ENCODE assay signal across 20 cellular contexts in genomic region chr16:89583197-89583894, GRCh38. TPM values are rescaled to one million over a fixed set of nuclear protein-coding genes. Genes with fewer than 3 reads are reported as not detected.
DNase-seq lines count a peak whose midpoint lies in the region; ATAC-seq and TF ChIP-seq lines count a peak whose summit lies in the region.
"Had no signal": no experiment of that assay in that cellular context is flagged by ENCODE, and none has a peak within 500 bp of the region (broad histone marks: within the 10 kb centered on the region; RNA-seq: fewer than 3 reads in every experiment).

No MANE protein-coding gene starts in this region.

- H3K4me3 ChIP-seq in RWPE2 (ENCODE audit: severe bottlenecking): no peak overlapping the region
- no peak overlapping the region for H3K4me3 ChIP-seq in mesenchymal stem cell (ENCODE audit: insufficient read depth in 1 of 2, low read depth in 1 of 2, low read length in 2 of 2)
- H3K4me3 ChIP-seq: GM12878, GM23338 had no signal

- no peak overlapping the region for H3K9ac ChIP-seq in mesenchymal stem cell (ENCODE audit: low read length)

- no peak overlapping the region for H3K23ac ChIP-seq in mesenchymal stem cell (ENCODE audit: low read length in 2 of 2)

- no peak for TF ChIP-seq CTCF in RWPE2 (IDR thresholded peaks at IDR 0.05; ENCODE audit: poor library complexity, severe bottlenecking)

- H2BK5ac ChIP-seq in mesenchymal stem cell (ENCODE audit: low read depth, low read length, poor library complexity, severe bottlenecking): no peak overlapping the region

- H2AFZ ChIP-seq in mesenchymal stem cell (ENCODE audit: low read depth, low read length): no peak overlapping the region
- H2AFZ ChIP-seq: GM23338 had no signal

- no peak overlapping the region for H2BK120ac ChIP-seq in mesenchymal stem cell (ENCODE audit: low read depth, low read length)

- 94% methylated on average over 36 of the region's 36 CpGs for WGBS in mesenchymal stem cell

- peak overlapping the region; percentile 55 to 71 for H2BK12ac ChIP-seq in mesenchymal stem cell (ENCODE audit: low read length in 2 of 2)

- H3K27me3 ChIP-seq in RWPE2 (ENCODE audit: insufficient read depth, poor library complexity, severe bottlenecking): no peaks in the 10 kb centered on the region
- no peaks in the 10 kb centered on the region for H3K27me3 ChIP-seq in mesenchymal stem cell (ENCODE audit: control insufficient read depth in 1 of 2, insufficient read depth in 1 of 2, low read length in 2 of 2)

- peaks cover 2% of the 10 kb centered on the region for H3K79me1 ChIP-seq in mesenchymal stem cell (replicated peaks; ENCODE audit: low read length, poor library complexity, severe bottlenecking)

- H3K14ac ChIP-seq in mesenchymal stem cell (ENCODE audit: low read length in 2 of 2): no peak overlapping the region

- H3K18ac ChIP-seq in mesenchymal stem cell (ENCODE audit: low read depth in 1 of 2, low read length in 2 of 2): peak overlapping the region in 1 of 2 experiments; percentile 79

- ATAC-seq in Right ventricle myocardium inferior: peak; percentile 17
- no peak for ATAC-seq in left ventricle myocardium superior
- ATAC-seq in RWPE2 (ENCODE audit: low read depth): no peak
- ATAC-seq in activated CD4-positive, CD25-positive, alpha-beta regulatory T cell treated with anti-CD3 and anti-CD28 coated beads, Interleukin-2, amount 50 U/mL, for 24 hours: no peak
- no peak for ATAC-seq in GM19351 (IDR thresholded peaks at IDR 0.05; ENCODE audit: unreplicated experiment)
- ATAC-seq: GM12878 had no signal

- intact Hi-C loops in Right ventricle myocardium inferior (cut with DNase I): no loop called here
- intact Hi-C loops in left ventricle myocardium superior (cut with micrococcal nuclease): no loop called here

- H3K27ac ChIP-seq in RWPE2 (ENCODE audit: poor library complexity, severe bottlenecking): no peak overlapping the region
- no peak overlapping the region for H3K27ac ChIP-seq in mesenchymal stem cell (ENCODE audit: low read length, poor library complexity, severe bottlenecking)

- H3K4me1 ChIP-seq in RWPE2 (ENCODE audit: insufficient read depth, poor library complexity, severe bottlenecking) (peaks cover 18% of the 10 kb centered on the region), mesenchymal stem cell (ENCODE audit: control insufficient read depth, insufficient read depth, low read depth, low read length) (peaks cover 32% of the 10 kb centered on the region)

- no peak overlapping the region for H4K8ac ChIP-seq in mesenchymal stem cell (ENCODE audit: low read length)

- H3K4ac ChIP-seq in mesenchymal stem cell (ENCODE audit: low read depth in 1 of 2, low read length in 2 of 2): no peak overlapping the region

- DNase-seq in Right ventricle myocardium inferior (ENCODE audit: missing footprints) (peak; percentile 60), left ventricle myocardium superior (no peak), RWPE2 (ENCODE audit: low spot score) (peak; percentile 70), mesenchymal stem cell (no peak), NCI-H1105 (lab: John Stamatoyannopoulos, UW) (no peak), NCI-H1417 treated with DMSO at 0.1 percent for 48 hours (lab: John Stamatoyannopoulos, UW) (no peak)
- DNase-seq: DMS79 treated with DMSO at 0.1 percent for 48 hours, Karpas-422, MV-4-11, NCI-H1694 treated with DMSO at 0.1 percent for 48 hours, NCI-H2081 treated with DMSO at 0.1 percent for 48 hours, NCI-H2171 treated with DMSO at 0.1 percent for 48 hours, NCI-H446 treated with DMSO at 0.1 percent for 48 hours, NCI-H526 treated with DMSO at 0.1 percent for 48 hours, SHP77 had no signal

- no peaks in the 10 kb centered on the region for H3K9me3 ChIP-seq in RWPE2 (ENCODE audit: severe bottlenecking)
- H3K9me3 ChIP-seq in mesenchymal stem cell (ENCODE audit: control insufficient read depth, low read length): no peaks in the 10 kb centered on the region

- peak overlapping the region; percentile 4 for H2BK15ac ChIP-seq in mesenchymal stem cell (ENCODE audit: low read depth, poor library complexity, severe bottlenecking)

- H3K36me3 ChIP-seq in RWPE2 (ENCODE audit: low read depth): peaks cover 9% of the 10 kb centered on the region
- H3K36me3 ChIP-seq in mesenchymal stem cell (ENCODE audit: control insufficient read depth in 1 of 2, insufficient read depth in 2 of 2, low read depth in 1 of 2, low read length in 2 of 2): peaks cover 0 to 14% of the 10 kb centered on the region in 2 experiments

- H3K4me2 ChIP-seq in mesenchymal stem cell (ENCODE audit: low read length, poor library complexity, severe bottlenecking): no peak overlapping the region
- H3K4me2 ChIP-seq: GM23338 had no signal

- peak overlapping the region; percentile 98 for H4K91ac ChIP-seq in mesenchymal stem cell (ENCODE audit: low read length)

- H2AK5ac ChIP-seq in mesenchymal stem cell (ENCODE audit: low read length, severe bottlenecking): no peak overlapping the region

RNA-seq across cellular contexts. Expression of gene CPNE7, which starts 7.8 kb away (rescaled TPM):
- not detected for total RNA-seq in Right ventricle myocardium inferior
- total RNA-seq in left ventricle myocardium superior: not detected
- 5.6 TPM for polyA plus RNA-seq in mesenchymal stem cell (2013, experiment 1 of 2)
- polyA plus RNA-seq in mesenchymal stem cell (2013, experiment 2 of 2): 4.8 TPM
- polyA plus RNA-seq: CD14-positive monocyte had no signal

RNA-seq across cellular contexts. Expression of gene RPL13, which starts 22.9 kb away (rescaled TPM):
- total RNA-seq in Right ventricle myocardium inferior: 1,162 TPM
- 1,029 TPM for total RNA-seq in left ventricle myocardium superior
- 2,898 TPM for polyA plus RNA-seq in mesenchymal stem cell (2013, experiment 1 of 2)
- 2,946 TPM for polyA plus RNA-seq in mesenchymal stem cell (2013, experiment 2 of 2)

RNA-seq across cellular contexts. Expression of gene DPEP1, which starts 30.1 kb away (rescaled TPM):
- total RNA-seq in Right ventricle myocardium inferior (not detected), left ventricle myocardium superior (not detected)
- not detected for polyA plus RNA-seq in mesenchymal stem cell (2013, experiment 1 of 2)
- not detected for polyA plus RNA-seq in mesenchymal stem cell (2013, experiment 2 of 2)
- total RNA-seq: GM12878 had no signal
- polyA plus RNA-seq: CD14-positive monocyte, GM12878 had no signal

Comparison
In these comparisons a context has a peak if more than half of its experiments do, and no peak if none do; other contexts are left out.
1. DNase-seq: peak in Right ventricle myocardium inferior (single experiment) and RWPE2 (single experiment); none in left ventricle myocardium superior (single experiment), mesenchymal stem cell (single experiment), NCI-H1105 (single experiment) and NCI-H1417 treated with DMSO at 0.1 percent for 48 hours (single experiment).